12 cellular contexts compared by ENCODE assay signal in the genomic region with DNA sequence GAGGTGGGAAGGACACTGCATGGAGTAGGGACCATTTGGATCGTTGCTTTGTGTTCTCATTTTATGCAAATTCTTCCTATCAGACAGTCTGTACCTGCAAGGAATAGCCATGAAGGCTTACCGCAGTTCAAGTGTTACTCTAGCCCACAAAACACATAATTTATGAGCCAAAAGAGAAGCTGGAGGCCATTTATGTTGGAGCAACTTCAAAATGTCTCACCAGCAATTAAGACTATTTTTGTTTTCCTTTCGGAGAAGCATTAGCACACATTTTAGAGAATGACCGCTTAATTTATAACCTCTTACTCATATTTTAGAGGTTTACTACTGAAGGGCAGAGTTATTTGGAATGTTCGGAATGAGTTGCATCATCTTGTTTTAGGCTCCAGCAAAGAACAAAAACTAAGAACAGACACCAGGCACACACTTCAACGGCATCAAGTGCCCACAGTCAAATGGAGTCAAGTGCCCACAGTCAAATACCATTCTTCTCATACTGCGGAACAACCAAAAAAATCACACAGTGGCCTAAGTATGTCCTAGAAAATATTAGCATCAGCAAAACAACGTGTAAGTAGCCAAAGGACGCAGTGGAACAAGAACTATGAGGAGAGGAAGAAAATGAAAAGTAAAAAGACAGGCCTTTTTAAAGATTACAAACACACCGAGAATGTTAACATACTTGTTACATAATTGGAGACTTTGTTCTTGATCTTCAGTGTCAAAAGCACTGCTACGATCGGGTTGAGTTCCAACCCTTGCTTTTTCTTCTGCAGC. TPM values are rescaled to one million over a fixed set of nuclear protein-coding genes. Genes with fewer than 3 reads are reported as not detected.
DNase-seq lines count a peak whose midpoint lies in the region; ATAC-seq, FAIRE-seq and TF ChIP-seq lines count a peak whose summit lies in the region.
"Had no signal": no experiment of that assay in that cellular context is flagged by ENCODE, and none has a peak within 500 bp of the region (broad histone marks: within the 10 kb centered on the region; RNA-seq: fewer than 3 reads in every experiment).

No MANE protein-coding gene starts in this region.

- DNase-seq in AG10803 (ENCODE audit: low read depth): peak; percentile 93
- peak; percentile 55 for DNase-seq in MG63
- DNase-seq in activated effector memory CD4-positive, alpha-beta T cell treated with anti-CD3 and anti-CD28 coated beads, Interleukin-2, amount 50 U/mL, for 16 hours: no peak
- no peak for DNase-seq in activated CD4-positive, alpha-beta T cell treated with anti-CD3 and anti-CD28 coated beads, Interleukin-2, amount 50 U/mL, for 4 hours
- no peak for DNase-seq in naive thymus-derived CD8-positive, alpha-beta T cell
- no peak for DNase-seq in Calu3
- DNase-seq: activated CD4-positive, CD25-positive, alpha-beta regulatory T cell; amniotic stem cell; Caco-2; stimulated activated CD4-positive, alpha-beta T cell treated with anti-CD3 and anti-CD28 coated beads, Interleukin-1b, Interleukin-23, amount 100 ng/mL, for 48 hours had no signal

- peaks cover 18% of the 10 kb centered on the region for H3K4me1 Mint-ChIP-seq in nephron
- H3K4me1 Mint-ChIP-seq in naive thymus-derived CD8-positive, alpha-beta T cell: no peaks in the 10 kb centered on the region
- H3K4me1 Mint-ChIP-seq in Calu3 (ENCODE audit: low read depth, unreplicated experiment): no peaks in the 10 kb centered on the region

- H3K9me3 Mint-ChIP-seq in nephron (peaks cover 9% of the 10 kb centered on the region), Calu3 (ENCODE audit: low read depth, unreplicated experiment) (no peaks in the 10 kb centered on the region)
- peaks cover 0 to 10% (median 2%) of the 10 kb centered on the region in 9 donors for H3K9me3 Mint-ChIP-seq in naive thymus-derived CD8-positive, alpha-beta T cell

- intact Hi-C loops in Calu3 (cut with micrococcal nuclease; ENCODE audit: unreplicated experiment): no loop called here

- H3K27ac Mint-ChIP-seq in nephron (peak overlapping the region; percentile 39 to 92 (median 59)), Calu3 (ENCODE audit: unreplicated experiment) (no peak overlapping the region)
- H3K27ac Mint-ChIP-seq in naive thymus-derived CD8-positive, alpha-beta T cell: no peak overlapping the region

- H3K36me3 ChIP-seq in MG63: no peaks in the 10 kb centered on the region

- POLR2A ChIA-PET in naive thymus-derived CD8-positive, alpha-beta T cell (lab: Charles Lee): no interaction called here

- no peak for ATAC-seq in naive thymus-derived CD8-positive, alpha-beta T cell

- H3K36me3 Mint-ChIP-seq in nephron (ENCODE audit: low read depth) (no peaks in the 10 kb centered on the region), Calu3 (ENCODE audit: insufficient read depth, unreplicated experiment) (no peaks in the 10 kb centered on the region)
- H3K36me3 Mint-ChIP-seq in naive thymus-derived CD8-positive, alpha-beta T cell: no peaks in the 10 kb centered on the region

- peaks cover 12% of the 10 kb centered on the region for H3K27me3 Mint-ChIP-seq in nephron (ENCODE audit: low read depth)
- H3K27me3 Mint-ChIP-seq in naive thymus-derived CD8-positive, alpha-beta T cell: peaks cover 0 to 13% (median 4%) of the 10 kb centered on the region in 5 donors
- no peaks in the 10 kb centered on the region for H3K27me3 Mint-ChIP-seq in Calu3 (ENCODE audit: unreplicated experiment)

- no peaks in the 10 kb centered on the region for H3K27me3 ChIP-seq in MG63

- no peak for TF ChIP-seq CTCF in AG10803 (conservative IDR thresholded peaks at IDR 0.05; ENCODE audit: low read length)
- no peak for TF ChIP-seq CTCF in nephron (IDR thresholded peaks at IDR 0.05; ENCODE audit: unreplicated experiment in 3 of 3)
- no peak for TF ChIP-seq CTCF in Calu3 (IDR thresholded peaks at IDR 0.05; ENCODE audit: unreplicated experiment)

- H3K4me3 Mint-ChIP-seq in nephron: no peak overlapping the region
- H3K4me3 Mint-ChIP-seq in naive thymus-derived CD8-positive, alpha-beta T cell: no peak overlapping the region
- H3K4me3 Mint-ChIP-seq in Calu3 (ENCODE audit: low read depth, unreplicated experiment): no peak overlapping the region

- no peaks in the 10 kb centered on the region; the same call in 1 of the 2 replicates for H3K9me3 ChIP-seq in MG63
- H3K9me3 ChIP-seq: Caco-2 had no signal

- peak; percentile 83 for FAIRE-seq in endometrium (lab: Jason Lieb, UNC)

- CTCF ChIA-PET in Calu3 (lab: Charles Lee): no interaction called here

- peak overlapping the region; percentile 21 for H3K4me3 ChIP-seq in AG10803 (ENCODE audit: low read length)
- no peak overlapping the region for H3K4me3 ChIP-seq in MG63

- no TSS peak for BruUV-seq in Calu3 (replicated peaks; lab: Mats Ljungman, UMichigan)

RNA-seq across cellular contexts. Expression of a gene that starts 17.5 kb away (rescaled TPM):
- 0.07 TPM in 1 of 2 replicates, not detected in the other for total RNA-seq in MG63 (2014; rRNA removed; shearing (Covaris generic); ENCODE audit: low replicate concordance)
- total RNA-seq in naive thymus-derived CD8-positive, alpha-beta T cell: under 1 TPM; 0.36 to 0.60 TPM
- not detected for polyA plus RNA-seq in naive thymus-derived CD8-positive, alpha-beta T cell
- not detected in 2 replicates for total RNA-seq in Calu3 (2022)
- total RNA-seq: Caco-2 had no signal

Comparison
In these comparisons a context has a peak if more than half of its experiments do, and no peak if none do; other contexts are left out.
1. DNase-seq: peak in AG10803 (single experiment) and MG63 (single experiment); none in activated effector memory CD4-positive, alpha-beta T cell treated with anti-CD3 and anti-CD28 coated beads, Interleukin-2, amount 50 U/mL, for 16 hours (single experiment), activated CD4-positive, alpha-beta T cell treated with anti-CD3 and anti-CD28 coated beads, Interleukin-2, amount 50 U/mL, for 4 hours (0 of 2), naive thymus-derived CD8-positive, alpha-beta T cell (0 of 10) and Calu3 (single experiment).
2. H3K27ac Mint-ChIP-seq: peak in nephron (3 of 3); none in naive thymus-derived CD8-positive, alpha-beta T cell (0 of 10) and Calu3 (single experiment).